Comparison of ENCODE assay signal across 8 cellular contexts in the genomic region with DNA sequence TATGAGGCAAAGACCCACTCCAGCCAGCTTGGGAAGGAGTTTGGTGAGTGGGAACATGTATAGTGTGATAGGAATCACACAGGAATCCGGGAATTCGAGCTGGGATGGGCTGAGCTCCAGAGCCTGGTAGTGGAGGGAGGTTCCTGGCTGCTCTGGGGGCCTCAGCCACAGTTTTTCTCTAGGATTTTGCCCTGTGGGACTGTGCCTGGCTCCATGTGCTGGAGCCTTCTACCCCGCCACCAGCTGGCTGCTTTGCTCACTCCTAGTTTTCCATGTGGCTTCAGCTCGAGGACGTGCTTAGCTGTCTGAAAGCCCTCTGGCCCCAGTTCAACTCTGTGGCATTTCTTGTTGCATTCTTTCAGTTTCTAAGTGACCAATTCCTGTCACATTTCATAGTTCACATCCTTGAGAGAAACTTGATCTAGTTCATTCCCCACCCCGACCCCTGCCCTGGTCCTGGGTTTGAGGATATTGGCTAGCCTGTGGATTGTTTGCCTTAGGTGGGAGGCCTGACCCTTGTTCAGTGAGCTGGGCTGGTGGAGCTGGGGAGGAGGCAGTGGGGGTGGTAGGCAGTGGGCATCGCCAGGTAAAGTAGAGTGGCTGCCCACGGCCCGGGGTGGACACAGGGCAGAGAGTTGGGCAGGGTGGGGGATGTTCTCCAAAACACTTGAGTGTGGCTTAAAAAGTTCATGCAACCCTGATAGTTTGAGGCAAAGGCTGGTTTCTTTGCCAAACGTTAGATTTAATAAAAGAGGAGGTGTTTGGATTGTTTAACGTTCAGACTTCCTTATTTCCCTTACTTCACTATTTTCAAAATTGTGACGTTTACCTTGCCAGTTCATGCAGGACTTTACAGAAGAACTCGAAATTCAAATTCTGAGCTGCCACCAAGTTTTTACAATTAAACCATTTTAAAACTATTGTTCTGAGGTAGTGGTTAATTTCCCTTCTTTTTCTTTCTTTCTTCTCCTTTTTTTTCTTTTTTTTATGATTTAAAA. TPM values are rescaled to one million over a fixed set of nuclear protein-coding genes. Genes with fewer than 3 reads are reported as not detected.
A peak's percentile ranks its signal among the peaks of the same experiment; 100 is the strongest.
DNase-seq lines count a peak whose midpoint lies in the region; ATAC-seq and TF ChIP-seq lines count a peak whose summit lies in the region.

No MANE protein-coding gene starts in this region.

- intact Hi-C loops in CD14-positive monocyte (cut with micrococcal nuclease) = no loop called here
- intact Hi-C loops in sciatic nerve (cut with DNase I) = no loop called here

- DNase-seq in CD14-positive monocyte (ENCODE audit: low spot score) (no peak), right atrium auricular region (ENCODE audit: low spot score) (peak; percentile 84), sciatic nerve (ENCODE audit: low spot score) (peak; percentile 79), NCI-H146 treated with DMSO at 0.1 percent for 48 hours (lab: John Stamatoyannopoulos, UW; ENCODE audit: unreplicated experiment) (no peak), NCI-H345 treated with DMSO at 0.1 percent for 48 hours (lab: John Stamatoyannopoulos, UW; ENCODE audit: unreplicated experiment) (no peak), DMS53 (lab: John Stamatoyannopoulos, UW) (no peak)
- no peak for DNase-seq in activated naive CD8-positive, alpha-beta T cell treated with anti-CD3 and anti-CD28 coated beads, Interleukin-2, amount 10 ng/mL, durations not matched to agents 7 days and 5 days

- TF ChIP-seq CTCF in CD14-positive monocyte (IDR thresholded peaks at IDR 0.05) (no peak), right atrium auricular region (IDR thresholded peaks at IDR 0.05) (peak in 1 of 2 donors; percentile 47)

- H3K27ac ChIP-seq in right atrium auricular region = peak overlapping the region; percentile 95 to 97

- peaks cover 62% of the 10 kb centered on the region for H3K4me1 Mint-ChIP-seq in CD14-positive monocyte
- H3K4me1 Mint-ChIP-seq in activated naive CD8-positive, alpha-beta T cell treated with anti-CD3 and anti-CD28 coated beads, Interleukin-2, amount 10 ng/mL, durations not matched to agents 7 days and 5 days = peaks cover 69% of the 10 kb centered on the region

- no peaks in the 10 kb centered on the region for H3K9me3 ChIP-seq in right atrium auricular region

- peak overlapping the region; percentile 73 to 82 for H3K4me3 Mint-ChIP-seq in CD14-positive monocyte
- peak overlapping the region; percentile 71 for H3K4me3 Mint-ChIP-seq in activated naive CD8-positive, alpha-beta T cell treated with anti-CD3 and anti-CD28 coated beads, Interleukin-2, amount 10 ng/mL, durations not matched to agents 7 days and 5 days

- peaks cover 0 to 62% of the 10 kb centered on the region in 2 donors for H3K4me1 ChIP-seq in right atrium auricular region

- peak; percentile 27 for ATAC-seq in HG02759 (IDR thresholded peaks at IDR 0.05; ENCODE audit: unreplicated experiment)
- ATAC-seq in activated naive CD8-positive, alpha-beta T cell treated with anti-CD3 and anti-CD28 coated beads, Interleukin-2, amount 10 ng/mL, durations not matched to agents 7 days and 5 days (ENCODE audit: low read depth) = peak; percentile 20
- ATAC-seq in sciatic nerve = peak; percentile 81

- H3K9me3 Mint-ChIP-seq in CD14-positive monocyte = no peaks in the 10 kb centered on the region
- no peaks in the 10 kb centered on the region for H3K9me3 Mint-ChIP-seq in activated naive CD8-positive, alpha-beta T cell treated with anti-CD3 and anti-CD28 coated beads, Interleukin-2, amount 10 ng/mL, durations not matched to agents 7 days and 5 days

- peaks cover 77 to 85% of the 10 kb centered on the region in 2 donors for H3K36me3 Mint-ChIP-seq in CD14-positive monocyte
- H3K36me3 Mint-ChIP-seq in activated naive CD8-positive, alpha-beta T cell treated with anti-CD3 and anti-CD28 coated beads, Interleukin-2, amount 10 ng/mL, durations not matched to agents 7 days and 5 days = peaks cover 59% of the 10 kb centered on the region

- H3K27ac Mint-ChIP-seq in CD14-positive monocyte = peak overlapping the region; percentile 92 to 98 (median 97)
- H3K27ac Mint-ChIP-seq in activated naive CD8-positive, alpha-beta T cell treated with anti-CD3 and anti-CD28 coated beads, Interleukin-2, amount 10 ng/mL, durations not matched to agents 7 days and 5 days = peak overlapping the region; percentile 84

- no peaks in the 10 kb centered on the region for H3K27me3 ChIP-seq in right atrium auricular region

- POLR2A ChIA-PET in activated naive CD8-positive, alpha-beta T cell treated with anti-CD3 and anti-CD28 coated beads, Interleukin-2, amount 10 ng/mL, durations not matched to agents 7 days and 5 days (lab: Charles Lee) = interaction anchor here (0.5 to 2.2 kb wide), 7 partner anchors 9 to 89 kb away, joined by 3 to 10 read pairs (median 6); no protein-coding TSS in a partner anchor

- H3K27me3 Mint-ChIP-seq in CD14-positive monocyte (ENCODE audit: low read depth in 3 of 3) = no peaks in the 10 kb centered on the region
- no peaks in the 10 kb centered on the region for H3K27me3 Mint-ChIP-seq in activated naive CD8-positive, alpha-beta T cell treated with anti-CD3 and anti-CD28 coated beads, Interleukin-2, amount 10 ng/mL, durations not matched to agents 7 days and 5 days

- H3K36me3 ChIP-seq in right atrium auricular region = peaks cover 29% of the 10 kb centered on the region

- H3K4me3 ChIP-seq in right atrium auricular region = peak overlapping the region; percentile 1 to 98

RNA-seq across cellular contexts. Expression of a gene that starts 5.2 kb away (rescaled TPM):
- 10 to 100 TPM; 34.1 to 43.2 TPM for polyA plus RNA-seq in CD14-positive monocyte
- total RNA-seq in activated naive CD8-positive, alpha-beta T cell treated with anti-CD3 and anti-CD28 coated beads, Interleukin-2, amount 10 ng/mL, durations not matched to agents 7 days and 5 days = 10 to 100 TPM; 74.6 to 77.5 TPM
- 10 to 100 TPM; 48.2 to 54.0 TPM for total RNA-seq in right atrium auricular region
- 130 TPM for total RNA-seq in sciatic nerve

Comparison
In these comparisons a context has a peak if more than half of its experiments do, and no peak if none do; other contexts are left out.
1. DNase-seq: peak in right atrium auricular region (single experiment) and sciatic nerve (single experiment); none in CD14-positive monocyte (single experiment), activated naive CD8-positive, alpha-beta T cell treated with anti-CD3 and anti-CD28 coated beads, Interleukin-2, amount 10 ng/mL, durations not matched to agents 7 days and 5 days (single experiment), NCI-H146 treated with DMSO at 0.1 percent for 48 hours (single experiment), NCI-H345 treated with DMSO at 0.1 percent for 48 hours (single experiment) and DMS53 (single experiment).
2. ATAC-seq: peak in every context shown above with its lines; median percentile 81 in sciatic nerve; 27 in HG02759; 20 in activated naive CD8-positive, alpha-beta T cell treated with anti-CD3 and anti-CD28 coated beads, Interleukin-2, amount 10 ng/mL, durations not matched to agents 7 days and 5 days.